Comparison of ENCODE assay signal across 1 cellular context in the genomic region with DNA sequence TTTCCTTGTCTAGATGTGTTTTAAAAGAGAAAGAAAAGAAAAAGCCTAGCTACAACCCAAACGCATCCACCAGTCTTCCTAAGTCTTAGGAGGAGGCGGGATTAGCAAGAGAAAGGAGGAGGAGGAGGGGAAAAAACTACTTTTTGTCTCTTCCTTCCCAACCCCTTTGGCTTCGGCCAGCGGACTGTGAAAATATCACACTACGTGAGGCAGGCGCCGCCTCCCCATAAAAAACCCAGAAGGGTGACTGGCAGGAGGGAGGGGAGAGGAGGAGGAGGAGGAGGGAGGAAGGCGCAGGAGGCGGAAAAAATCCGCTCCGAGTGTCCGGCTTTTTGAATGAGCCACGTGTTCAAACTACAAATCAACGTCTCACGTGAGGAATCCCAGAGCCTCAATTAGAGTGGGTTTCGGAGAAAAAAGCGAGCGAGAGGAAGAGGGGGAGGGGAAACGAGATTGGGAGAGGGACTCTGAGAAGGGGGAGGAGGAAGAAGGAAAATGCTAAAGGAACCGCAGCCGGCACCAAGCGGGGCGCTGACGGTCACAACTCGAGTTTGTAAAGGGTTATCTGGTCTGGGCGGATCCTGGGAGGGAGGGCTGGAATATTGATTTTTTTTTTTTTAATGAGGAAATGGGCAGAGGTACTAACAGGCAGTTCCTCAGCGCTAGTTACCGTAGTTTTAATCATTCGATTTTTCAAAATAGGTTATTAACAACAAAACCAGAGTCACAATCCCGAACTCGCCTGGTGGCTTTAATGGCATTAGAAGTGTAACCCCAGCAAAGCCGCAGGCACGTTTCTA.
TF ChIP-seq lines count a peak whose summit lies in the region.

A gene (minus strand): TSS at position 202 of the 800 bp plus-strand sequence. CDS start 381 bp downstream, outside the sequence.

TF ChIP-seq in GM12878, 131 proteins besides CTCF, POLR2A, EP300 and RAD21 (continued from another document and continues in another):
- TF ChIP-seq, protein P1, sequence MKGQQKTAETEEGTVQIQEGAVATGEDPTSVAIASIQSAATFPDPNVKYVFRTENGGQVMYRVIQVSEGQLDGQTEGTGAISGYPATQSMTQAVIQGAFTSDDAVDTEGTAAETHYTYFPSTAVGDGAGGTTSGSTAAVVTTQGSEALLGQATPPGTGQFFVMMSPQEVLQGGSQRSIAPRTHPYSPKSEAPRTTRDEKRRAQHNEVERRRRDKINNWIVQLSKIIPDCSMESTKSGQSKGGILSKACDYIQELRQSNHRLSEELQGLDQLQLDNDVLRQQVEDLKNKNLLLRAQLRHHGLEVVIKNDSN (IDR thresholded peaks at IDR 0.05; ENCODE audit: borderline replicate concordance, extremely low read length, insufficient read depth, low read depth, low read length): no peak
- TF ChIP-seq CHD4 (IDR thresholded peaks at IDR 0.05): no peak
- TF ChIP-seq, protein P2, sequence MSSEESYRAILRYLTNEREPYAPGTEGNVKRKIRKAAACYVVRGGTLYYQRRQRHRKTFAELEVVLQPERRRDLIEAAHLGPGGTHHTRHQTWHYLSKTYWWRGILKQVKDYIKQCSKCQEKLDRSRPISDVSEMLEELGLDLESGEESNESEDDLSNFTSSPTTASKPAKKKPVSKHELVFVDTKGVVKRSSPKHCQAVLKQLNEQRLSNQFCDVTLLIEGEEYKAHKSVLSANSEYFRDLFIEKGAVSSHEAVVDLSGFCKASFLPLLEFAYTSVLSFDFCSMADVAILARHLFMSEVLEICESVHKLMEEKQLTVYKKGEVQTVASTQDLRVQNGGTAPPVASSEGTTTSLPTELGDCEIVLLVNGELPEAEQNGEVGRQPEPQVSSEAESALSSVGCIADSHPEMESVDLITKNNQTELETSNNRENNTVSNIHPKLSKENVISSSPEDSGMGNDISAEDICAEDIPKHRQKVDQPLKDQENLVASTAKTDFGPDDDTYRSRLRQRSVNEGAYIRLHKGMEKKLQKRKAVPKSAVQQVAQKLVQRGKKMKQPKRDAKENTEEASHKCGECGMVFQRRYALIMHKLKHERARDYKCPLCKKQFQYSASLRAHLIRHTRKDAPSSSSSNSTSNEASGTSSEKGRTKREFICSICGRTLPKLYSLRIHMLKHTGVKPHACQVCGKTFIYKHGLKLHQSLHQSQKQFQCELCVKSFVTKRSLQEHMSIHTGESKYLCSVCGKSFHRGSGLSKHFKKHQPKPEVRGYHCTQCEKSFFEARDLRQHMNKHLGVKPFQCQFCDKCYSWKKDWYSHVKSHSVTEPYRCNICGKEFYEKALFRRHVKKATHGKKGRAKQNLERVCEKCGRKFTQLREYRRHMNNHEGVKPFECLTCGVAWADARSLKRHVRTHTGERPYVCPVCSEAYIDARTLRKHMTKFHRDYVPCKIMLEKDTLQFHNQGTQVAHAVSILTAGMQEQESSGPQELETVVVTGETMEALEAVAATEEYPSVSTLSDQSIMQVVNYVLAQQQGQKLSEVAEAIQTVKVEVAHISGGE (CRISPR knock-in tag; IDR thresholded peaks at IDR 0.05): no peak
- TF ChIP-seq POU2F2 (IDR thresholded peaks at IDR 0.05; ENCODE audit: borderline replicate concordance, low read depth, low read length): peak; percentile 8; the same call in 1 of the 3 replicates
- no peak for TF ChIP-seq MEF2B (IDR thresholded peaks at IDR 0.05; ENCODE audit: partially characterized antibody, poor library complexity, severe bottlenecking)
- no peak for TF ChIP-seq BRCA1 (IDR thresholded peaks at IDR 0.05; ENCODE audit: low read depth, low read length)
- no peak for TF ChIP-seq POLR2AphosphoS2 (IDR thresholded peaks at IDR 0.05; ENCODE audit: low read depth, low read length)
- TF ChIP-seq, protein P3, sequence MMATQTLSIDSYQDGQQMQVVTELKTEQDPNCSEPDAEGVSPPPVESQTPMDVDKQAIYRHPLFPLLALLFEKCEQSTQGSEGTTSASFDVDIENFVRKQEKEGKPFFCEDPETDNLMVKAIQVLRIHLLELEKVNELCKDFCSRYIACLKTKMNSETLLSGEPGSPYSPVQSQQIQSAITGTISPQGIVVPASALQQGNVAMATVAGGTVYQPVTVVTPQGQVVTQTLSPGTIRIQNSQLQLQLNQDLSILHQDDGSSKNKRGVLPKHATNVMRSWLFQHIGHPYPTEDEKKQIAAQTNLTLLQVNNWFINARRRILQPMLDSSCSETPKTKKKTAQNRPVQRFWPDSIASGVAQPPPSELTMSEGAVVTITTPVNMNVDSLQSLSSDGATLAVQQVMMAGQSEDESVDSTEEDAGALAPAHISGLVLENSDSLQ (IDR thresholded peaks at IDR 0.05): peak; percentile 96
- TF ChIP-seq, protein P4, sequence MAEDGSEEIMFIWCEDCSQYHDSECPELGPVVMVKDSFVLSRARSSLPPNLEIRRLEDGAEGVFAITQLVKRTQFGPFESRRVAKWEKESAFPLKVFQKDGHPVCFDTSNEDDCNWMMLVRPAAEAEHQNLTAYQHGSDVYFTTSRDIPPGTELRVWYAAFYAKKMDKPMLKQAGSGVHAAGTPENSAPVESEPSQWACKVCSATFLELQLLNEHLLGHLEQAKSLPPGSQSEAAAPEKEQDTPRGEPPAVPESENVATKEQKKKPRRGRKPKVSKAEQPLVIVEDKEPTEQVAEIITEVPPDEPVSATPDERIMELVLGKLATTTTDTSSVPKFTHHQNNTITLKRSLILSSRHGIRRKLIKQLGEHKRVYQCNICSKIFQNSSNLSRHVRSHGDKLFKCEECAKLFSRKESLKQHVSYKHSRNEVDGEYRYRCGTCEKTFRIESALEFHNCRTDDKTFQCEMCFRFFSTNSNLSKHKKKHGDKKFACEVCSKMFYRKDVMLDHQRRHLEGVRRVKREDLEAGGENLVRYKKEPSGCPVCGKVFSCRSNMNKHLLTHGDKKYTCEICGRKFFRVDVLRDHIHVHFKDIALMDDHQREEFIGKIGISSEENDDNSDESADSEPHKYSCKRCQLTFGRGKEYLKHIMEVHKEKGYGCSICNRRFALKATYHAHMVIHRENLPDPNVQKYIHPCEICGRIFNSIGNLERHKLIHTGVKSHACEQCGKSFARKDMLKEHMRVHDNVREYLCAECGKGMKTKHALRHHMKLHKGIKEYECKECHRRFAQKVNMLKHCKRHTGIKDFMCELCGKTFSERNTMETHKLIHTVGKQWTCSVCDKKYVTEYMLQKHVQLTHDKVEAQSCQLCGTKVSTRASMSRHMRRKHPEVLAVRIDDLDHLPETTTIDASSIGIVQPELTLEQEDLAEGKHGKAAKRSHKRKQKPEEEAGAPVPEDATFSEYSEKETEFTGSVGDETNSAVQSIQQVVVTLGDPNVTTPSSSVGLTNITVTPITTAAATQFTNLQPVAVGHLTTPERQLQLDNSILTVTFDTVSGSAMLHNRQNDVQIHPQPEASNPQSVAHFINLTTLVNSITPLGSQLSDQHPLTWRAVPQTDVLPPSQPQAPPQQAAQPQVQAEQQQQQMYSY (CRISPR knock-in tag; IDR thresholded peaks at IDR 0.05): no peak
- TF ChIP-seq CHD1 (IDR thresholded peaks at IDR 0.05; ENCODE audit: low read depth, low read length): no peak
- TF ChIP-seq RBBP5 (conservative IDR thresholded peaks at IDR 0.05): no peak
- no peak for TF ChIP-seq EZH2 (IDR thresholded peaks at IDR 0.05; ENCODE audit: borderline replicate concordance, control insufficient read depth, low read depth, low read length)
- TF ChIP-seq, protein P5, sequence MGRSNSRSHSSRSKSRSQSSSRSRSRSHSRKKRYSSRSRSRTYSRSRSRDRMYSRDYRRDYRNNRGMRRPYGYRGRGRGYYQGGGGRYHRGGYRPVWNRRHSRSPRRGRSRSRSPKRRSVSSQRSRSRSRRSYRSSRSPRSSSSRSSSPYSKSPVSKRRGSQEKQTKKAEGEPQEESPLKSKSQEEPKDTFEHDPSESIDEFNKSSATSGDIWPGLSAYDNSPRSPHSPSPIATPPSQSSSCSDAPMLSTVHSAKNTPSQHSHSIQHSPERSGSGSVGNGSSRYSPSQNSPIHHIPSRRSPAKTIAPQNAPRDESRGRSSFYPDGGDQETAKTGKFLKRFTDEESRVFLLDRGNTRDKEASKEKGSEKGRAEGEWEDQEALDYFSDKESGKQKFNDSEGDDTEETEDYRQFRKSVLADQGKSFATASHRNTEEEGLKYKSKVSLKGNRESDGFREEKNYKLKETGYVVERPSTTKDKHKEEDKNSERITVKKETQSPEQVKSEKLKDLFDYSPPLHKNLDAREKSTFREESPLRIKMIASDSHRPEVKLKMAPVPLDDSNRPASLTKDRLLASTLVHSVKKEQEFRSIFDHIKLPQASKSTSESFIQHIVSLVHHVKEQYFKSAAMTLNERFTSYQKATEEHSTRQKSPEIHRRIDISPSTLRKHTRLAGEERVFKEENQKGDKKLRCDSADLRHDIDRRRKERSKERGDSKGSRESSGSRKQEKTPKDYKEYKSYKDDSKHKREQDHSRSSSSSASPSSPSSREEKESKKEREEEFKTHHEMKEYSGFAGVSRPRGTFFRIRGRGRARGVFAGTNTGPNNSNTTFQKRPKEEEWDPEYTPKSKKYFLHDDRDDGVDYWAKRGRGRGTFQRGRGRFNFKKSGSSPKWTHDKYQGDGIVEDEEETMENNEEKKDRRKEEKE (IDR thresholded peaks at IDR 0.05): no peak
- TF ChIP-seq YBX1 (IDR thresholded peaks at IDR 0.05): no peak
- TF ChIP-seq, protein P6, sequence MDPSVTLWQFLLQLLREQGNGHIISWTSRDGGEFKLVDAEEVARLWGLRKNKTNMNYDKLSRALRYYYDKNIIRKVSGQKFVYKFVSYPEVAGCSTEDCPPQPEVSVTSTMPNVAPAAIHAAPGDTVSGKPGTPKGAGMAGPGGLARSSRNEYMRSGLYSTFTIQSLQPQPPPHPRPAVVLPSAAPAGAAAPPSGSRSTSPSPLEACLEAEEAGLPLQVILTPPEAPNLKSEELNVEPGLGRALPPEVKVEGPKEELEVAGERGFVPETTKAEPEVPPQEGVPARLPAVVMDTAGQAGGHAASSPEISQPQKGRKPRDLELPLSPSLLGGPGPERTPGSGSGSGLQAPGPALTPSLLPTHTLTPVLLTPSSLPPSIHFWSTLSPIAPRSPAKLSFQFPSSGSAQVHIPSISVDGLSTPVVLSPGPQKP (IDR thresholded peaks at IDR 0.05; ENCODE audit: low read depth, low read length): no peak
- TF ChIP-seq RCOR1 (conservative IDR thresholded peaks at IDR 0.05; ENCODE audit: low read depth, low read length): 0 out of 2 replicates have a peak, but pooled peaks have one; percentile 36
- no peak for TF ChIP-seq TCF12 (IDR thresholded peaks at IDR 0.05; ENCODE audit: low read depth, low read length)
- no peak for TF ChIP-seq HDAC2 (IDR thresholded peaks at IDR 0.05)
- TF ChIP-seq, protein P7, sequence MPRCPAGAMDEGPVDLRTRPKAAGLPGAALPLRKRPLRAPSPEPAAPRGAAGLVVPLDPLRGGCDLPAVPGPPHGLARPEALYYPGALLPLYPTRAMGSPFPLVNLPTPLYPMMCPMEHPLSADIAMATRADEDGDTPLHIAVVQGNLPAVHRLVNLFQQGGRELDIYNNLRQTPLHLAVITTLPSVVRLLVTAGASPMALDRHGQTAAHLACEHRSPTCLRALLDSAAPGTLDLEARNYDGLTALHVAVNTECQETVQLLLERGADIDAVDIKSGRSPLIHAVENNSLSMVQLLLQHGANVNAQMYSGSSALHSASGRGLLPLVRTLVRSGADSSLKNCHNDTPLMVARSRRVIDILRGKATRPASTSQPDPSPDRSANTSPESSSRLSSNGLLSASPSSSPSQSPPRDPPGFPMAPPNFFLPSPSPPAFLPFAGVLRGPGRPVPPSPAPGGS (IDR thresholded peaks at IDR 0.05; ENCODE audit: borderline replicate concordance, insufficient read depth, low read depth, low read length, poor library complexity, severe bottlenecking): no peak
- no peak for TF ChIP-seq NR2F1 (conservative IDR thresholded peaks at IDR 0.05)
- TF ChIP-seq ESRRA (IDR thresholded peaks at IDR 0.05; ENCODE audit: low read length): no peak
- no peak for TF ChIP-seq FOS (IDR thresholded peaks at IDR 0.05; ENCODE audit: borderline replicate concordance, extremely low read depth, insufficient read length)
- 0 out of 2 replicates have a peak, but pooled peaks have one; percentile 59 for TF ChIP-seq SMAD5 (IDR thresholded peaks at IDR 0.05; ENCODE audit: low read depth)
- no peak for TF ChIP-seq CBX3 (IDR thresholded peaks at IDR 0.05; ENCODE audit: borderline replicate concordance, low read depth)
- TF ChIP-seq, protein P8, sequence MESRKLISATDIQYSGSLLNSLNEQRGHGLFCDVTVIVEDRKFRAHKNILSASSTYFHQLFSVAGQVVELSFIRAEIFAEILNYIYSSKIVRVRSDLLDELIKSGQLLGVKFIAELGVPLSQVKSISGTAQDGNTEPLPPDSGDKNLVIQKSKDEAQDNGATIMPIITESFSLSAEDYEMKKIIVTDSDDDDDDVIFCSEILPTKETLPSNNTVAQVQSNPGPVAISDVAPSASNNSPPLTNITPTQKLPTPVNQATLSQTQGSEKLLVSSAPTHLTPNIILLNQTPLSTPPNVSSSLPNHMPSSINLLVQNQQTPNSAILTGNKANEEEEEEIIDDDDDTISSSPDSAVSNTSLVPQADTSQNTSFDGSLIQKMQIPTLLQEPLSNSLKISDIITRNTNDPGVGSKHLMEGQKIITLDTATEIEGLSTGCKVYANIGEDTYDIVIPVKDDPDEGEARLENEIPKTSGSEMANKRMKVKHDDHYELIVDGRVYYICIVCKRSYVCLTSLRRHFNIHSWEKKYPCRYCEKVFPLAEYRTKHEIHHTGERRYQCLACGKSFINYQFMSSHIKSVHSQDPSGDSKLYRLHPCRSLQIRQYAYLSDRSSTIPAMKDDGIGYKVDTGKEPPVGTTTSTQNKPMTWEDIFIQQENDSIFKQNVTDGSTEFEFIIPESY (IDR thresholded peaks at IDR 0.05): no peak
- no peak for TF ChIP-seq STAT3 (IDR thresholded peaks at IDR 0.05; ENCODE audit: low read depth, low read length)
- TF ChIP-seq TARDBP (IDR thresholded peaks at IDR 0.05; ENCODE audit: borderline replicate concordance): no peak; the same call in 1 of the 2 replicates
- TF ChIP-seq ZZZ3 (IDR thresholded peaks at IDR 0.05; ENCODE audit: control insufficient read depth, insufficient read length, low read depth): no peak
- TF ChIP-seq, protein P9, sequence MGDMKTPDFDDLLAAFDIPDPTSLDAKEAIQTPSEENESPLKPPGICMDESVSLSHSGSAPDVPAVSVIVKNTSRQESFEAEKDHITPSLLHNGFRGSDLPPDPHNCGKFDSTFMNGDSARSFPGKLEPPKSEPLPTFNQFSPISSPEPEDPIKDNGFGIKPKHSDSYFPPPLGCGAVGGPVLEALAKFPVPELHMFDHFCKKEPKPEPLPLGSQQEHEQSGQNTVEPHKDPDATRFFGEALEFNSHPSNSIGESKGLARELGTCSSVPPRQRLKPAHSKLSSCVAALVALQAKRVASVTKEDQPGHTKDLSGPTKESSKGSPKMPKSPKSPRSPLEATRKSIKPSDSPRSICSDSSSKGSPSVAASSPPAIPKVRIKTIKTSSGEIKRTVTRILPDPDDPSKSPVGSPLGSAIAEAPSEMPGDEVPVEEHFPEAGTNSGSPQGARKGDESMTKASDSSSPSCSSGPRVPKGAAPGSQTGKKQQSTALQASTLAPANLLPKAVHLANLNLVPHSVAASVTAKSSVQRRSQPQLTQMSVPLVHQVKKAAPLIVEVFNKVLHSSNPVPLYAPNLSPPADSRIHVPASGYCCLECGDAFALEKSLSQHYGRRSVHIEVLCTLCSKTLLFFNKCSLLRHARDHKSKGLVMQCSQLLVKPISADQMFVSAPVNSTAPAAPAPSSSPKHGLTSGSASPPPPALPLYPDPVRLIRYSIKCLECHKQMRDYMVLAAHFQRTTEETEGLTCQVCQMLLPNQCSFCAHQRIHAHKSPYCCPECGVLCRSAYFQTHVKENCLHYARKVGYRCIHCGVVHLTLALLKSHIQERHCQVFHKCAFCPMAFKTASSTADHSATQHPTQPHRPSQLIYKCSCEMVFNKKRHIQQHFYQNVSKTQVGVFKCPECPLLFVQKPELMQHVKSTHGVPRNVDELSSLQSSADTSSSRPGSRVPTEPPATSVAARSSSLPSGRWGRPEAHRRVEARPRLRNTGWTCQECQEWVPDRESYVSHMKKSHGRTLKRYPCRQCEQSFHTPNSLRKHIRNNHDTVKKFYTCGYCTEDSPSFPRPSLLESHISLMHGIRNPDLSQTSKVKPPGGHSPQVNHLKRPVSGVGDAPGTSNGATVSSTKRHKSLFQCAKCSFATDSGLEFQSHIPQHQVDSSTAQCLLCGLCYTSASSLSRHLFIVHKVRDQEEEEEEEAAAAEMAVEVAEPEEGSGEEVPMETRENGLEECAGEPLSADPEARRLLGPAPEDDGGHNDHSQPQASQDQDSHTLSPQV (IDR thresholded peaks at IDR 0.05): no peak
